In genomic region chr3:196971094-196971698, GRCh38 we compare ENCODE assay signal across 19 cellular contexts. TPM values are rescaled to one million over a fixed set of nuclear protein-coding genes. Genes with fewer than 3 reads are reported as not detected.
DNase-seq lines count a peak whose midpoint lies in the region; ATAC-seq and TF ChIP-seq lines count a peak whose summit lies in the region.
"Had no signal": no experiment of that assay in that cellular context is flagged by ENCODE, and none has a peak within 500 bp of the region (broad histone marks: within the 10 kb centered on the region; RNA-seq: fewer than 3 reads in every experiment).

No MANE protein-coding gene starts in this region.

- H3K9me3 ChIP-seq in breast epithelium (no peaks in the 10 kb centered on the region), lower lobe of right lung (no peaks in the 10 kb centered on the region), stomach (no peaks in the 10 kb centered on the region)
- H3K9me3 ChIP-seq: BE2C, esophagus squamous epithelium, vagina had no signal

- H3K36me3 ChIP-seq in breast epithelium (no peaks in the 10 kb centered on the region), lower lobe of right lung (peaks cover 5% of the 10 kb centered on the region), stomach (peaks cover 0 to 5% (median under 1%) of the 10 kb centered on the region in 4 donors)
- H3K36me3 ChIP-seq: BE2C, vagina had no signal

- H3K4me3 ChIP-seq in breast epithelium: no peak overlapping the region
- H3K4me3 ChIP-seq in lower lobe of right lung: no peak overlapping the region
- H3K4me3 ChIP-seq in stomach: no peak overlapping the region
- H3K4me3 ChIP-seq: esophagus squamous epithelium, hepatocyte, vagina had no signal

- intact Hi-C loops in MCF 10A (cut with micrococcal nuclease): loop anchor here (2.0 kb wide), 1 partner anchor 362 kb away; no protein-coding TSS in a partner anchor
- intact Hi-C loops in breast epithelium (cut with DNase I; ENCODE audit: low total_unique reads): no loop called here
- intact Hi-C loops in lower lobe of right lung (cut with DNase I): no loop called here
- intact Hi-C loops in stomach (cut with DNase I; ENCODE audit: low total_unique reads): no loop called here

- H3K27me3 Mint-ChIP-seq in MCF 10A (ENCODE audit: insufficient read depth, unreplicated experiment) (no peaks in the 10 kb centered on the region), brain (peaks cover 31% of the 10 kb centered on the region)
- peaks cover 25% of the 10 kb centered on the region for H3K27me3 Mint-ChIP-seq in stimulated activated memory B cell treated with anti-CD40 and anti-IgM and Interleukin-4, amounts not matched to agents 10 μg/mL and 1 μg/mL and 100 μg/mL, for 72 hours

- TF ChIP-seq CTCF in MCF 10A (IDR thresholded peaks at IDR 0.05; ENCODE audit: unreplicated experiment) (no peak), breast epithelium (IDR thresholded peaks at IDR 0.05) (no peak), brain (conservative IDR thresholded peaks at IDR 0.05) (no peak), lower lobe of right lung (IDR thresholded peaks at IDR 0.05) (no peak), stomach (IDR thresholded peaks at IDR 0.05) (no peak)

- H3K36me3 Mint-ChIP-seq in MCF 10A (ENCODE audit: insufficient read depth, unreplicated experiment) (no peaks in the 10 kb centered on the region), brain (peaks cover 21% of the 10 kb centered on the region)
- peaks cover 8% of the 10 kb centered on the region for H3K36me3 Mint-ChIP-seq in stimulated activated memory B cell treated with anti-CD40 and anti-IgM and Interleukin-4, amounts not matched to agents 10 μg/mL and 1 μg/mL and 100 μg/mL, for 72 hours

- H3K4me1 ChIP-seq in breast epithelium (peaks cover 0 to 5% of the 10 kb centered on the region in 2 donors), lower lobe of right lung (peaks cover 11% of the 10 kb centered on the region), stomach (peaks cover 7 to 37% (median 25%) of the 10 kb centered on the region in 4 donors)
- H3K4me1 ChIP-seq: BE2C had no signal

- H3K27ac Mint-ChIP-seq in MCF 10A (ENCODE audit: low read depth, unreplicated experiment): no peak overlapping the region
- peak overlapping the region in 1 of 5 experiments; percentile 33 for H3K27ac Mint-ChIP-seq in brain
- peak overlapping the region; percentile 66 for H3K27ac Mint-ChIP-seq in stimulated activated memory B cell treated with anti-CD40 and anti-IgM and Interleukin-4, amounts not matched to agents 10 μg/mL and 1 μg/mL and 100 μg/mL, for 72 hours

- H3K27me3 ChIP-seq in breast epithelium (no peaks in the 10 kb centered on the region), lower lobe of right lung (ENCODE audit: low read depth) (no peaks in the 10 kb centered on the region), stomach (no peaks in the 10 kb centered on the region)
- H3K27me3 ChIP-seq: esophagus squamous epithelium, vagina had no signal

- CTCF ChIA-PET in MCF 10A (lab: Yijun Ruan, JAX): interaction anchor here (0.6 to 1.7 kb wide), 12 partner anchors 8 to 539 kb away, joined by 3 to 9 read pairs (median 4); partner anchors contain the start of gene NCBP2

- H3K4me1 Mint-ChIP-seq in MCF 10A (ENCODE audit: insufficient read depth, unreplicated experiment) (no peaks in the 10 kb centered on the region), brain (peaks cover 13% of the 10 kb centered on the region)
- H3K4me1 Mint-ChIP-seq in stimulated activated memory B cell treated with anti-CD40 and anti-IgM and Interleukin-4, amounts not matched to agents 10 μg/mL and 1 μg/mL and 100 μg/mL, for 72 hours: peaks cover 24% of the 10 kb centered on the region

- DNase-seq in MCF 10A (ENCODE audit: unreplicated experiment): peak; percentile 25
- DNase-seq in breast epithelium (ENCODE audit: low spot score in 2 of 2): no peak
- peak; percentile 69 for DNase-seq in NCI-H2196 treated with DMSO at 0.1 percent for 48 hours (lab: John Stamatoyannopoulos, UW; ENCODE audit: unreplicated experiment)
- DNase-seq in lower lobe of right lung: no peak
- DNase-seq in stomach: no peak
- DNase-seq: activated CD4-positive, CD25-positive, alpha-beta regulatory T cell; activated T-cell treated with anti-CD3 and anti-CD28 coated beads, Interleukin-2, amount 50 U/mL, for 1 hour; amygdala; BE2C; esophagus squamous epithelium; NCI-H187 treated with DMSO at 0.1 percent for 48 hours; stimulated activated naive CD8-positive, alpha-beta T cell treated with anti-CD3 and anti-CD28 coated beads, Interleukin-15, Interleukin-2, amounts not matched to agents 100 U/mL and 50 U/mL, for 24 hours had no signal

- H3K4me3 Mint-ChIP-seq in MCF 10A (ENCODE audit: unreplicated experiment) (no peak overlapping the region), brain (peak overlapping the region in 4 of 5 experiments; percentile 30 to 81 (median 72))
- H3K4me3 Mint-ChIP-seq in stimulated activated memory B cell treated with anti-CD40 and anti-IgM and Interleukin-4, amounts not matched to agents 10 μg/mL and 1 μg/mL and 100 μg/mL, for 72 hours: peak overlapping the region; percentile 75

- H3K27ac ChIP-seq in breast epithelium (no peak overlapping the region), lower lobe of right lung (no peak overlapping the region), stomach (no peak overlapping the region)
- H3K27ac ChIP-seq: esophagus squamous epithelium, hepatocyte, KMS-11, vagina had no signal

- H3K9me3 Mint-ChIP-seq in MCF 10A (ENCODE audit: unreplicated experiment) (no peaks in the 10 kb centered on the region), brain (peaks cover 0 to 18% (median 8%) of the 10 kb centered on the region in 5 experiments)
- peaks cover 1% of the 10 kb centered on the region for H3K9me3 Mint-ChIP-seq in stimulated activated memory B cell treated with anti-CD40 and anti-IgM and Interleukin-4, amounts not matched to agents 10 μg/mL and 1 μg/mL and 100 μg/mL, for 72 hours

- 73 to 82% (median 79%) methylated on average over 7 of the region's 7 CpGs for WGBS in stomach, 5 donors

- no TSS peak for BruUV-seq in MCF 10A (replicated peaks; lab: Mats Ljungman, UMichigan)

- POLR2A ChIA-PET in MCF 10A (lab: Yijun Ruan, JAX): interaction anchor here (3.8 kb wide), 1 partner anchor 29 kb away, joined by 30 read pairs; the partner anchor contains the start of gene NCBP2

- ATAC-seq in stimulated activated memory B cell treated with anti-CD40 and anti-IgM and Interleukin-4, amounts not matched to agents 10 μg/mL and 1 μg/mL and 100 μg/mL, for 72 hours: no peak
- ATAC-seq in lower lobe of right lung (no peak), GM18517 (IDR thresholded peaks at IDR 0.05; ENCODE audit: unreplicated experiment) (no peak)
- ATAC-seq: sciatic nerve; stimulated activated naive CD8-positive, alpha-beta T cell treated with anti-CD3 and anti-CD28 coated beads, Interleukin-15, Interleukin-2, amounts not matched to agents 100 U/mL and 50 U/mL, for 24 hours had no signal

- TF ChIP-seq POLR2A in breast epithelium (IDR thresholded peaks at IDR 0.05): no peak
- no peak for TF ChIP-seq POLR2A in stomach (IDR thresholded peaks at IDR 0.05)

- TF ChIP-seq EP300 in stomach (IDR thresholded peaks at IDR 0.05): no peak

RNA-seq across cellular contexts. Expression of gene PIGZ, which starts 2.6 kb away (rescaled TPM):
- 5.2 and 7.1 TPM in 2 replicates for total RNA-seq in MCF 10A (2022)
- 10 to 100 TPM; 10.5 to 14.4 (median 12.0) TPM for total RNA-seq in breast epithelium
- 6.5 TPM for polyA plus RNA-seq in brain (ENCODE audit: insufficient read depth, low read depth, low replicate concordance)
- total RNA-seq in lower lobe of right lung: 4.6 TPM
- 100 to 1,000 TPM in 1 of 5 donors, 10 to 100 TPM in 1, 1 to 10 TPM in 3; 1.2 to 125 (median 9.2) TPM for total RNA-seq in stomach
- polyA plus RNA-seq in stomach: 1 to 10 TPM; 3.0 to 5.6 (median 4.1) TPM

RNA-seq across cellular contexts. Expression of gene NCBP2, which starts 28.9 kb away (rescaled TPM):
- 80.9 and 91.8 TPM in 2 replicates for total RNA-seq in MCF 10A (2022)
- 10 to 100 TPM; 40.8 to 44.9 (median 42.6) TPM for total RNA-seq in breast epithelium
- polyA plus RNA-seq in brain (ENCODE audit: insufficient read depth, low read depth, low replicate concordance): 56.1 TPM
- 55.1 TPM for total RNA-seq in lower lobe of right lung
- total RNA-seq in stomach: 10 to 100 TPM; 15.4 to 45.4 (median 32.1) TPM
- polyA plus RNA-seq in stomach: 10 to 100 TPM; 37.4 to 52.5 (median 49.2) TPM

RNA-seq across cellular contexts. Expression of gene MELTF, which starts 58.4 kb away (rescaled TPM):
- total RNA-seq in MCF 10A (2022): 9.1 and 20.6 TPM in 2 replicates
- 10 to 100 TPM in 2 of 3 donors, 1 to 10 TPM in 1; 7.2 to 58.2 (median 10.2) TPM for total RNA-seq in breast epithelium
- polyA plus RNA-seq in brain (ENCODE audit: insufficient read depth, low read depth, low replicate concordance): 9.3 TPM
- 5.2 TPM for total RNA-seq in lower lobe of right lung
- 1 to 10 TPM in 3 of 5 donors, under 1 TPM in 2; 0.45 to 4.4 (median 3.5) TPM for total RNA-seq in stomach
- polyA plus RNA-seq in stomach: 1 to 10 TPM in 2 of 3 donors, under 1 TPM in 1; 0.76 to 1.8 (median 1.3) TPM

Comparison
In these comparisons a context has a peak if more than half of its experiments do, and no peak if none do; other contexts are left out.
1. DNase-seq: peak in MCF 10A (single experiment) and NCI-H2196 treated with DMSO at 0.1 percent for 48 hours (single experiment); none in breast epithelium (0 of 2), lower lobe of right lung (single experiment) and stomach (single experiment).